Comparison of ENCODE assay signal across 8 cellular contexts in the genomic region with DNA sequence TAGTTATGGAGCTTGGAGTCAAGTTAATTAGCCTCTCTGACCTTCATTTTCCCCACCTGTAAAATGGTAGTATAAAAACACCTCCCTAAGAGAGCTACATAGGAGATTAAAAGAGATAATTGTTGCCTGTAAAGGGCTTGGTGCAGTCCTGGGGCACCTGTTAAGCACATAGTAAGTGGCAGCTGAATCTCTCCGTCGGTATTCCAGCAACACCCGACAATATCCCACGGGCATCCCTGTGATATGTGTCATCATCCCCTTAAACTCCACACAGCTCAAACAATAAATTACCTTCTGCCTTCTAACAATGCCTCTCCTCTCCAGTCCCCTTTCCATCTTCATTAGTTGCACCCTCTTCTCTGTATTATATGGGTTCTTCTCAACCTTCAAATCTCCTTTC.
"Had no signal": no experiment of that assay in that cellular context is flagged by ENCODE, and none has a peak within 500 bp of the region (broad histone marks: within the 10 kb centered on the region; RNA-seq: fewer than 3 reads in every experiment).

No MANE protein-coding gene starts in this region.

- H3K4me3 ChIP-seq: GM23248, GM23338, HAP-1 had no signal

- H3K4me1 ChIP-seq: HAP-1 had no signal

- DNase-seq: GM23248, GOT3, H7, H9, HCEC 1CT, HFFc6 had no signal

- H3K9me3 ChIP-seq: HAP-1 had no signal

- H3K36me3 ChIP-seq: HAP-1 had no signal

- H3K4me3 Mint-ChIP-seq: GM23338, H9, HFFc6 had no signal

- H3K4me1 Mint-ChIP-seq: GM23338, H9 had no signal

- H2AFZ ChIP-seq: GM23248, GM23338 had no signal

- H3K27ac Mint-ChIP-seq: GM23338, H9, HFFc6 had no signal

- H3K27ac ChIP-seq: GM23248 had no signal

- H3K4me2 ChIP-seq: GM23338 had no signal

- H3K9me3 Mint-ChIP-seq: GM23338, H9, HFFc6 had no signal

- H3K9ac ChIP-seq: GM23248 had no signal
